In the genomic region with DNA sequence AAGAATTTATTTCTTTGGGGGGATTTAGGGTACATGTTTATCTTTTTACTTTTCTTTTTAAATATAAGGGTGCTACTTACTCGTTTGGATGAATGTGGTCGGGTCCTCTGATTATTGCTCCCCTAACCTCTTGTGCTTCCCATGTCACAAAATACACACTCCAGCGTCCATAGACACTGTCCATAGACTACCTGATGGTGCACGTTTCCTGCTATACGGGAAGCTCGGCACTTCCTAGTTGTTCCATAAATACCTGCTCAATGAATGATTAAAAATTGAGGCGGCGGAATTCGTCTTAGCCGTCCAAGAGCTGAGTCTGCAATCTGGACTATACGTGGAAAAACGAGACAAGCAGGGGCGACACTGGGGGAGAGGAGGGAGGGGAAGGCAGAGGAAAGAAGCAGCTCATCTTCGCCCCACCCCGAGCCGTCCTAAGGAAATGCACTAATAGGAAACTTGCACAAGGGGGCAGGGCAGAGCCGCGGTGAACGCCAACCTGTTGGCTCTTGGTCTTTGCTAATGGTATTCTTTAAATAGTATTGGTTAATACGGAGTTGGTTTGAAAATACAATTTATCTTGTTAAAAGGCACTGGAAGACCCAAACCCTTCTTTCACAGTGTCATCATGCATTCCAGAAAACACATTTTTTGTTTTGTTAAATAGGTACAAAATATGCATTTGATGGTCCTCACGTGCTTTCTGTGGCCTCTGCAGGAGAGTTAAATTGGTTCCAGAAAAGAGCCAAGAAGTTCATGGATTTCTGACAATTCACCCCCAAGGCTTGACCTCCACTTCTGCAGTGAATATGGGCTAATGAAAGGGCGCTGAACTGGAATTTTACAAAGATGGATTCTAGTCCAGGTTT, we compare ENCODE assay signal across 8 cellular contexts.
DNase-seq lines count a peak whose midpoint lies in the region; ATAC-seq and TF ChIP-seq lines count a peak whose summit lies in the region.

No MANE protein-coding gene starts in this region.

- CTCF ChIA-PET in WTC11 (lab: Charles Lee): interaction anchor here (0.5 to 2.8 kb wide), 56 partner anchors 8 to 1660 kb away, joined by 3 to 23 read pairs (median 4); a partner anchor contains a TSS

- H3K36me3 ChIP-seq in heart right ventricle: no peaks in the 10 kb centered on the region

- DNase-seq in CD14-positive monocyte (ENCODE audit: low spot score): peak; percentile 52
- peak; percentile 71 for DNase-seq in WTC11 (ENCODE audit: low spot score)
- peak; percentile 27 to 46 for DNase-seq in heart right ventricle
- no peak for DNase-seq in NCI-H510A (lab: John Stamatoyannopoulos, UW)

- no peaks in the 10 kb centered on the region for H3K27me3 ChIP-seq in heart right ventricle

- peaks cover 0 to 9% (median 0%) of the 10 kb centered on the region in 9 donors for H3K4me1 ChIP-seq in heart right ventricle

- H3K27ac ChIP-seq in heart right ventricle (no peak overlapping the region), skin epidermis (no peak overlapping the region)

- H3K27me3 Mint-ChIP-seq in CD14-positive monocyte (ENCODE audit: low read depth in 3 of 3): peaks cover 0 to 4% (median 0%) of the 10 kb centered on the region in 3 donors
- peaks cover 5% of the 10 kb centered on the region for H3K27me3 Mint-ChIP-seq in WTC11 (ENCODE audit: low read depth)

- H3K36me3 Mint-ChIP-seq in CD14-positive monocyte (peaks cover 0 to 13% of the 10 kb centered on the region in 2 donors), WTC11 (peaks cover 28% of the 10 kb centered on the region)

- peaks cover 0 to 31% (median 0%) of the 10 kb centered on the region in 11 donors for H3K9me3 ChIP-seq in heart right ventricle

- 42 to 44% methylated on average over 22 of the region's 22 CpGs for WGBS in heart right ventricle, 2 donors

- no peak overlapping the region for H3K27ac Mint-ChIP-seq in CD14-positive monocyte
- H3K27ac Mint-ChIP-seq in WTC11: no peak overlapping the region

- peak overlapping the region; percentile 38 to 83 for H3K4me3 Mint-ChIP-seq in CD14-positive monocyte
- peak overlapping the region; percentile 36; the same call in 1 of the 2 replicates for H3K4me3 Mint-ChIP-seq in WTC11

- POLR2A ChIA-PET in WTC11 (lab: Charles Lee): interaction anchor here (1.0 kb wide), 1 partner anchor 74 kb away, joined by 3 read pairs; no protein-coding TSS in a partner anchor

- ATAC-seq in GM18861 (IDR thresholded peaks at IDR 0.05; ENCODE audit: unreplicated experiment) (peak; percentile 86), HG03565 (IDR thresholded peaks at IDR 0.05; ENCODE audit: unreplicated experiment) (peak; percentile 81), WTC11 (peak; percentile 99), heart right ventricle (peak in 7 of 8 donors; percentile 57 to 91 (median 70)), HG03460 (IDR thresholded peaks at IDR 0.05; ENCODE audit: unreplicated experiment) (no peak)

- H3K4me3 ChIP-seq in heart right ventricle (peak overlapping the region in 1 of 10 donors; percentile 20), skin epidermis (peak overlapping the region in 4 of 7 experiments; percentile 4 to 28 (median 21))

- H3K9me3 Mint-ChIP-seq in CD14-positive monocyte (peaks cover 31 to 39% (median 38%) of the 10 kb centered on the region in 7 donors), WTC11 (peaks cover 42% of the 10 kb centered on the region)

- intact Hi-C loops in CD14-positive monocyte (cut with micrococcal nuclease) (loop anchor here (2.0 to 10.0 kb wide), 4 partner anchors 27 to 991 kb away; no protein-coding TSS in a partner anchor), heart right ventricle (cut with DNase I) (loop anchor here in 9 of 10 donors (2.0 to 10.0 kb wide), 4 partner anchors 149 to 333 kb away; no protein-coding TSS in a partner anchor)

- H3K4me1 Mint-ChIP-seq in CD14-positive monocyte (peaks cover 11% of the 10 kb centered on the region), WTC11 (peaks cover 14% of the 10 kb centered on the region)

- TF ChIP-seq CTCF in CD14-positive monocyte (IDR thresholded peaks at IDR 0.05) (peak; percentile 88), WTC11 (IDR thresholded peaks at IDR 0.05) (peak; percentile 80), heart right ventricle (IDR thresholded peaks at IDR 0.05) (peak in 8 of 9 donors; percentile 50 to 75 (median 68))

TF ChIP-seq in WTC11, 78 proteins besides CTCF, POLR2A, EP300 and RAD21:
- TF ChIP-seq SOX15 (CRISPR knock-in tag; IDR thresholded peaks at IDR 0.05): no peak
- TF ChIP-seq ATF1 (CRISPR knock-in tag; IDR thresholded peaks at IDR 0.05): no peak
- TF ChIP-seq, protein P1, sequence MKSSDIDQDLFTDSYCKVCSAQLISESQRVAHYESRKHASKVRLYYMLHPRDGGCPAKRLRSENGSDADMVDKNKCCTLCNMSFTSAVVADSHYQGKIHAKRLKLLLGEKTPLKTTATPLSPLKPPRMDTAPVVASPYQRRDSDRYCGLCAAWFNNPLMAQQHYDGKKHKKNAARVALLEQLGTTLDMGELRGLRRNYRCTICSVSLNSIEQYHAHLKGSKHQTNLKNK (CRISPR knock-in tag; IDR thresholded peaks at IDR 0.05): no peak
- TF ChIP-seq, protein P2, sequence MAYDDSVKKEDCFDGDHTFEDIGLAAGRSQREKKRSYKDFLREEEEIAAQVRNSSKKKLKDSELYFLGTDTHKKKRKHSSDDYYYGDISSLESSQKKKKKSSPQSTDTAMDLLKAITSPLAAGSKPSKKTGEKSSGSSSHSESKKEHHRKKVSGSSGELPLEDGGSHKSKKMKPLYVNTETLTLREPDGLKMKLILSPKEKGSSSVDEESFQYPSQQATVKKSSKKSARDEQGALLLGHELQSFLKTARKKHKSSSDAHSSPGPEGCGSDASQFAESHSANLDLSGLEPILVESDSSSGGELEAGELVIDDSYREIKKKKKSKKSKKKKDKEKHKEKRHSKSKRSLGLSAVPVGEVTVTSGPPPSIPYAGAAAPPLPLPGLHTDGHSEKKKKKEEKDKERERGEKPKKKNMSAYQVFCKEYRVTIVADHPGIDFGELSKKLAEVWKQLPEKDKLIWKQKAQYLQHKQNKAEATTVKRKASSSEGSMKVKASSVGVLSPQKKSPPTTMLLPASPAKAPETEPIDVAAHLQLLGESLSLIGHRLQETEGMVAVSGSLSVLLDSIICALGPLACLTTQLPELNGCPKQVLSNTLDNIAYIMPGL (CRISPR knock-in tag; IDR thresholded peaks at IDR 0.05): no peak
- no peak for TF ChIP-seq OVOL2 (CRISPR knock-in tag; IDR thresholded peaks at IDR 0.05; ENCODE audit: borderline replicate concordance)
- TF ChIP-seq, protein P3, sequence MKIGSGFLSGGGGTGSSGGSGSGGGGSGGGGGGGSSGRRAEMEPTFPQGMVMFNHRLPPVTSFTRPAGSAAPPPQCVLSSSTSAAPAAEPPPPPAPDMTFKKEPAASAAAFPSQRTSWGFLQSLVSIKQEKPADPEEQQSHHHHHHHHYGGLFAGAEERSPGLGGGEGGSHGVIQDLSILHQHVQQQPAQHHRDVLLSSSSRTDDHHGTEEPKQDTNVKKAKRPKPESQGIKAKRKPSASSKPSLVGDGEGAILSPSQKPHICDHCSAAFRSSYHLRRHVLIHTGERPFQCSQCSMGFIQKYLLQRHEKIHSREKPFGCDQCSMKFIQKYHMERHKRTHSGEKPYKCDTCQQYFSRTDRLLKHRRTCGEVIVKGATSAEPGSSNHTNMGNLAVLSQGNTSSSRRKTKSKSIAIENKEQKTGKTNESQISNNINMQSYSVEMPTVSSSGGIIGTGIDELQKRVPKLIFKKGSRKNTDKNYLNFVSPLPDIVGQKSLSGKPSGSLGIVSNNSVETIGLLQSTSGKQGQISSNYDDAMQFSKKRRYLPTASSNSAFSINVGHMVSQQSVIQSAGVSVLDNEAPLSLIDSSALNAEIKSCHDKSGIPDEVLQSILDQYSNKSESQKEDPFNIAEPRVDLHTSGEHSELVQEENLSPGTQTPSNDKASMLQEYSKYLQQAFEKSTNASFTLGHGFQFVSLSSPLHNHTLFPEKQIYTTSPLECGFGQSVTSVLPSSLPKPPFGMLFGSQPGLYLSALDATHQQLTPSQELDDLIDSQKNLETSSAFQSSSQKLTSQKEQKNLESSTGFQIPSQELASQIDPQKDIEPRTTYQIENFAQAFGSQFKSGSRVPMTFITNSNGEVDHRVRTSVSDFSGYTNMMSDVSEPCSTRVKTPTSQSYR (CRISPR knock-in tag; IDR thresholded peaks at IDR 0.05): no peak
- no peak for TF ChIP-seq JAZF1 (CRISPR knock-in tag; IDR thresholded peaks at IDR 0.05)
- no peak for TF ChIP-seq MYBL2 (CRISPR knock-in tag; IDR thresholded peaks at IDR 0.05)
- TF ChIP-seq, protein P4, sequence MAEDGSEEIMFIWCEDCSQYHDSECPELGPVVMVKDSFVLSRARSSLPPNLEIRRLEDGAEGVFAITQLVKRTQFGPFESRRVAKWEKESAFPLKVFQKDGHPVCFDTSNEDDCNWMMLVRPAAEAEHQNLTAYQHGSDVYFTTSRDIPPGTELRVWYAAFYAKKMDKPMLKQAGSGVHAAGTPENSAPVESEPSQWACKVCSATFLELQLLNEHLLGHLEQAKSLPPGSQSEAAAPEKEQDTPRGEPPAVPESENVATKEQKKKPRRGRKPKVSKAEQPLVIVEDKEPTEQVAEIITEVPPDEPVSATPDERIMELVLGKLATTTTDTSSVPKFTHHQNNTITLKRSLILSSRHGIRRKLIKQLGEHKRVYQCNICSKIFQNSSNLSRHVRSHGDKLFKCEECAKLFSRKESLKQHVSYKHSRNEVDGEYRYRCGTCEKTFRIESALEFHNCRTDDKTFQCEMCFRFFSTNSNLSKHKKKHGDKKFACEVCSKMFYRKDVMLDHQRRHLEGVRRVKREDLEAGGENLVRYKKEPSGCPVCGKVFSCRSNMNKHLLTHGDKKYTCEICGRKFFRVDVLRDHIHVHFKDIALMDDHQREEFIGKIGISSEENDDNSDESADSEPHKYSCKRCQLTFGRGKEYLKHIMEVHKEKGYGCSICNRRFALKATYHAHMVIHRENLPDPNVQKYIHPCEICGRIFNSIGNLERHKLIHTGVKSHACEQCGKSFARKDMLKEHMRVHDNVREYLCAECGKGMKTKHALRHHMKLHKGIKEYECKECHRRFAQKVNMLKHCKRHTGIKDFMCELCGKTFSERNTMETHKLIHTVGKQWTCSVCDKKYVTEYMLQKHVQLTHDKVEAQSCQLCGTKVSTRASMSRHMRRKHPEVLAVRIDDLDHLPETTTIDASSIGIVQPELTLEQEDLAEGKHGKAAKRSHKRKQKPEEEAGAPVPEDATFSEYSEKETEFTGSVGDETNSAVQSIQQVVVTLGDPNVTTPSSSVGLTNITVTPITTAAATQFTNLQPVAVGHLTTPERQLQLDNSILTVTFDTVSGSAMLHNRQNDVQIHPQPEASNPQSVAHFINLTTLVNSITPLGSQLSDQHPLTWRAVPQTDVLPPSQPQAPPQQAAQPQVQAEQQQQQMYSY (CRISPR knock-in tag; IDR thresholded peaks at IDR 0.05): no peak
- no peak for TF ChIP-seq MXD4 (CRISPR knock-in tag; IDR thresholded peaks at IDR 0.05; ENCODE audit: borderline replicate concordance)
- no peak for TF ChIP-seq GABPB1 (CRISPR knock-in tag; IDR thresholded peaks at IDR 0.05)
